20 cellular contexts compared by ENCODE assay signal in genomic region chr15:31782016-31782783, GRCh38.
DNase-seq lines count a peak whose midpoint lies in the region; ATAC-seq and TF ChIP-seq lines count a peak whose summit lies in the region.
"Had no signal": no experiment of that assay in that cellular context is flagged by ENCODE, and none has a peak within 500 bp of the region (broad histone marks: within the 10 kb centered on the region; RNA-seq: fewer than 3 reads in every experiment).

No MANE protein-coding gene starts in this region.

- H3K4me3 ChIP-seq in left ventricle myocardium inferior (no peak overlapping the region), tibial nerve (no peak overlapping the region)
- H3K4me3 ChIP-seq: A549 had no signal

- H3K36me3 Mint-ChIP-seq in WTC11, result no peaks in the 10 kb centered on the region
- H3K36me3 Mint-ChIP-seq: CD4-positive, alpha-beta memory T cell; IgD-negative memory B cell had no signal

- 87% methylated on average over 9 of the region's 9 CpGs for WGBS in tibial nerve, 2 donors

- peaks cover 25% of the 10 kb centered on the region for H3K4me1 Mint-ChIP-seq in WTC11
- H3K4me1 Mint-ChIP-seq: CD4-positive, alpha-beta memory T cell; IgD-negative memory B cell had no signal

- H3K36me3 ChIP-seq in left ventricle myocardium inferior (no peaks in the 10 kb centered on the region), tibial nerve (no peaks in the 10 kb centered on the region)

- H3K4me3 Mint-ChIP-seq in WTC11, result no peak overlapping the region
- H3K4me3 Mint-ChIP-seq: CD4-positive, alpha-beta memory T cell; H9; IgD-negative memory B cell had no signal

- H3K27me3 Mint-ChIP-seq in WTC11 (ENCODE audit: low read depth), result no peaks in the 10 kb centered on the region

- no peak for TF ChIP-seq POLR2A in tibial nerve (IDR thresholded peaks at IDR 0.05)

- no peaks in the 10 kb centered on the region for H3K9me3 ChIP-seq in left ventricle myocardium inferior (replicated peaks)
- no peaks in the 10 kb centered on the region for H3K9me3 ChIP-seq in tibial nerve
- H3K9me3 ChIP-seq: A549 had no signal

- intact Hi-C loops in Right ventricle myocardium inferior (cut with DNase I) (no loop called here), left ventricle myocardium inferior (cut with micrococcal nuclease) (no loop called here), posterior vena cava (cut with DNase I) (no loop called here)

- H3K4me1 ChIP-seq in left ventricle myocardium inferior (no peaks in the 10 kb centered on the region), tibial nerve (no peaks in the 10 kb centered on the region)
- H3K4me1 ChIP-seq: A549 had no signal

- peak; percentile 37 for ATAC-seq in Right ventricle myocardium inferior
- ATAC-seq in WTC11, result no peak
- no peak for ATAC-seq in HG03354 (IDR thresholded peaks at IDR 0.05; ENCODE audit: poor library complexity, severe bottlenecking, unreplicated experiment)
- ATAC-seq: A549, HepG2 had no signal

- POLR2A ChIA-PET in WTC11 (lab: Charles Lee), result no interaction called here

- no peak for TF ChIP-seq EP300 in tibial nerve (IDR thresholded peaks at IDR 0.05)

- peak overlapping the region; percentile 88 for H3K27ac Mint-ChIP-seq in WTC11
- H3K27ac Mint-ChIP-seq: CD4-positive, alpha-beta memory T cell; IgD-negative memory B cell had no signal

- no peak for DNase-seq in Right ventricle myocardium inferior (ENCODE audit: missing footprints)
- no peak for DNase-seq in left ventricle myocardium inferior
- no peak for DNase-seq in WTC11 (ENCODE audit: low spot score)
- DNase-seq in posterior vena cava (ENCODE audit: low spot score), result peak; percentile 66
- no peak for DNase-seq in stimulated activated CD4-positive, alpha-beta T cell treated with anti-CD3 and anti-CD28 coated beads, Interleukin-4, amount 100 ng/mL, for 1 hour
- DNase-seq in tibial nerve (ENCODE audit: low spot score in 2 of 2), result no peak
- DNase-seq: AML-193; Calu3; CD4-positive, alpha-beta memory T cell; DMS79 treated with DMSO at 0.1 percent for 48 hours; GF-D8; H9; KBM-7 had no signal

- no peak overlapping the region for H3K27ac ChIP-seq in left ventricle myocardium inferior (replicated peaks)
- H3K27ac ChIP-seq in tibial nerve, result no peak overlapping the region
- H3K27ac ChIP-seq: 22Rv1, A549, C4-2B, HL-60 had no signal

- H3K27me3 ChIP-seq in left ventricle myocardium inferior (ENCODE audit: low read depth), result no peaks in the 10 kb centered on the region
- H3K27me3 ChIP-seq in tibial nerve, result no peaks in the 10 kb centered on the region

- no peaks in the 10 kb centered on the region for H3K9me3 Mint-ChIP-seq in WTC11
- H3K9me3 Mint-ChIP-seq: CD4-positive, alpha-beta memory T cell; H9; IgD-negative memory B cell had no signal

- CTCF ChIA-PET in WTC11 (lab: Charles Lee), result interaction anchor here (1.3 kb wide), 1 partner anchor 195 kb away, joined by 4 read pairs; no protein-coding TSS in a partner anchor

- no peak for TF ChIP-seq CTCF in left ventricle myocardium inferior (IDR thresholded peaks at IDR 0.05; ENCODE audit: borderline replicate concordance)
- no peak for TF ChIP-seq CTCF in WTC11 (IDR thresholded peaks at IDR 0.05)
- TF ChIP-seq CTCF in tibial nerve (IDR thresholded peaks at IDR 0.05), result no peak

TF ChIP-seq in WTC11, 78 proteins besides CTCF, POLR2A, EP300 and RAD21 (continues in another document):
- TF ChIP-seq NR1H2 (CRISPR knock-in tag; IDR thresholded peaks at IDR 0.05), result no peak
- TF ChIP-seq HMGXB4 (CRISPR knock-in tag; IDR thresholded peaks at IDR 0.05), result no peak
- no peak for TF ChIP-seq MAX (CRISPR knock-in tag; IDR thresholded peaks at IDR 0.05)
- no peak for TF ChIP-seq AR (CRISPR knock-in tag; IDR thresholded peaks at IDR 0.05)
- TF ChIP-seq STAT6 (CRISPR knock-in tag; conservative IDR thresholded peaks at IDR 0.05; ENCODE audit: low read depth), result no peak
- no peak for TF ChIP-seq IRF1 (CRISPR knock-in tag; IDR thresholded peaks at IDR 0.05)
- no peak for TF ChIP-seq ZNF281 (CRISPR knock-in tag; IDR thresholded peaks at IDR 0.05)
- no peak for TF ChIP-seq RORB (CRISPR knock-in tag; IDR thresholded peaks at IDR 0.05)
- TF ChIP-seq ZNF671 (CRISPR knock-in tag; IDR thresholded peaks at IDR 0.05), result no peak
